In genomic region chr2:52034706-52035105, GRCh38 we compare ENCODE assay signal across 19 cellular contexts.
DNase-seq lines count a peak whose midpoint lies in the region; ATAC-seq and TF ChIP-seq lines count a peak whose summit lies in the region.
"Had no signal": no experiment of that assay in that cellular context is flagged by ENCODE, and none has a peak within 500 bp of the region (broad histone marks: within the 10 kb centered on the region; RNA-seq: fewer than 3 reads in every experiment).

No MANE protein-coding gene starts in this region.

- POLR2A ChIA-PET in PC-3 (lab: Charles Lee; ENCODE audit: unreplicated experiment), result no interaction called here

- CTCF ChIA-PET in PC-3 (lab: Charles Lee), result interaction anchor here (0.6 kb wide), 2 partner anchors 79 to 1149 kb away, joined by 3 to 5 read pairs; no protein-coding TSS in a partner anchor

- no peaks in the 10 kb centered on the region for H3K36me3 ChIP-seq in GM23338 (ENCODE audit: insufficient read depth)
- no peaks in the 10 kb centered on the region for H3K36me3 ChIP-seq in PC-3 (ENCODE audit: low read depth, low read length)
- no peaks in the 10 kb centered on the region for H3K36me3 ChIP-seq in mesenchymal stem cell (ENCODE audit: control insufficient read depth in 1 of 2, insufficient read depth in 2 of 2, low read depth in 1 of 2, low read length in 2 of 2)
- H3K36me3 ChIP-seq: neutrophil, suprapubic skin had no signal

- no peak overlapping the region for H4K8ac ChIP-seq in mesenchymal stem cell (ENCODE audit: low read length)

- H3K27ac ChIP-seq in GM23338 (ENCODE audit: low read depth) (0 out of 2 replicates have a peak overlapping the region, but pooled peaks have one; percentile 12), PC-3 (ENCODE audit: low read length) (no peak overlapping the region), mesenchymal stem cell (ENCODE audit: low read length, poor library complexity, severe bottlenecking) (no peak overlapping the region)
- H3K27ac ChIP-seq: neutrophil, suprapubic skin had no signal

- no peak overlapping the region for H2AK5ac ChIP-seq in mesenchymal stem cell (ENCODE audit: low read length, severe bottlenecking)

- H3K27ac Mint-ChIP-seq in GM23338, result peak overlapping the region; percentile 59
- H3K27ac Mint-ChIP-seq: dendritic cell treated with granulocyte-macrophage colony-stimulating factor and Interleukin-4, amounts not matched to agents 40 ng/mL and 50 ng/mL, for 4 days had no signal

- H2AFZ ChIP-seq in GM23338 (no peak overlapping the region), PC-3 (ENCODE audit: low read length) (no peak overlapping the region), mesenchymal stem cell (ENCODE audit: low read depth, low read length) (no peak overlapping the region)

- no peaks in the 10 kb centered on the region for H3K36me3 Mint-ChIP-seq in GM23338 (ENCODE audit: low read depth)

- H3F3A ChIP-seq in GM23338 (replicated peaks; ENCODE audit: low read depth) (no peaks in the 10 kb centered on the region), PC-3 (ENCODE audit: low read length, unreplicated experiment) (no peaks in the 10 kb centered on the region)

- H3K4me1 ChIP-seq in GM23338 (ENCODE audit: insufficient read depth), result peaks cover 22% of the 10 kb centered on the region
- peaks cover 10% of the 10 kb centered on the region for H3K4me1 ChIP-seq in PC-3 (ENCODE audit: insufficient read depth, low read length)
- no peaks in the 10 kb centered on the region for H3K4me1 ChIP-seq in mesenchymal stem cell (ENCODE audit: control insufficient read depth, insufficient read depth, low read depth, low read length)
- H3K4me1 ChIP-seq: suprapubic skin had no signal

- H3K9me3 ChIP-seq in PC-3 (ENCODE audit: low read length) (no peaks in the 10 kb centered on the region), mesenchymal stem cell (ENCODE audit: control insufficient read depth, low read length) (no peaks in the 10 kb centered on the region)
- H3K9me3 ChIP-seq: Caco-2, mucosa of descending colon, neutrophil, suprapubic skin had no signal

- H3K18ac ChIP-seq in mesenchymal stem cell (ENCODE audit: low read depth in 1 of 2, low read length in 2 of 2), result no peak overlapping the region

- intact Hi-C loops in PC-3 (cut with micrococcal nuclease), result no loop called here

- ATAC-seq in GM23338, result peak; percentile 60; the same call in 2 of the 3 replicates
- no peak for ATAC-seq in PC-3
- ATAC-seq: left lobe of liver, mucosa of descending colon had no signal

- no peaks in the 10 kb centered on the region for H3K27me3 ChIP-seq in GM23338 (ENCODE audit: insufficient read depth)
- H3K27me3 ChIP-seq in PC-3 (ENCODE audit: low read length), result no peaks in the 10 kb centered on the region
- H3K27me3 ChIP-seq in mesenchymal stem cell (ENCODE audit: control insufficient read depth in 1 of 2, insufficient read depth in 1 of 2, low read length in 2 of 2), result no peaks in the 10 kb centered on the region
- H3K27me3 ChIP-seq: neutrophil, suprapubic skin had no signal

- WGBS in mesenchymal stem cell, result 100% methylated on average over 1 of the region's 2 CpGs

- H3K4ac ChIP-seq in mesenchymal stem cell (ENCODE audit: low read depth in 1 of 2, low read length in 2 of 2), result no peak overlapping the region

- BruUV-seq in PC-3 (replicated peaks; lab: Mats Ljungman, UMichigan), result no TSS peak

- H3K14ac ChIP-seq in mesenchymal stem cell (ENCODE audit: low read length in 2 of 2), result no peak overlapping the region

- H3K79me1 ChIP-seq in mesenchymal stem cell (replicated peaks; ENCODE audit: low read length, poor library complexity, severe bottlenecking), result no peaks in the 10 kb centered on the region

- H3K4me3 ChIP-seq in GM23338 (no peak overlapping the region), PC-3 (ENCODE audit: low read length) (no peak overlapping the region), fibroblast of the aortic adventitia (ENCODE audit: low read depth, low read length) (no peak overlapping the region), mesenchymal stem cell (ENCODE audit: insufficient read depth in 1 of 2, low read depth in 1 of 2, low read length in 2 of 2) (no peak overlapping the region)
- H3K4me3 ChIP-seq: mucosa of descending colon, suprapubic skin had no signal

- H3K27me3 Mint-ChIP-seq in GM23338 (ENCODE audit: insufficient read depth, low read depth, poor library complexity), result no peaks in the 10 kb centered on the region
- H3K27me3 Mint-ChIP-seq: dendritic cell treated with granulocyte-macrophage colony-stimulating factor and Interleukin-4, amounts not matched to agents 40 ng/mL and 50 ng/mL, for 4 days had no signal

- H3K9me2 ChIP-seq in GM23338 (ENCODE audit: insufficient read depth) (peaks cover 7% of the 10 kb centered on the region; the same call in 1 of the 2 replicates), PC-3 (replicated peaks; ENCODE audit: low read length) (no peaks in the 10 kb centered on the region)

- H2BK120ac ChIP-seq in mesenchymal stem cell (ENCODE audit: low read depth, low read length), result no peak overlapping the region

- DNase-seq in GM23338 (ENCODE audit: low spot score) (peak; percentile 27), HuH-7 (ENCODE audit: low spot score) (peak; percentile 8), PC-3 (peak; percentile 24), fibroblast of the aortic adventitia (ENCODE audit: low read depth) (peak; percentile 23), NCI-H446 treated with DMSO at 0.1 percent for 48 hours (lab: John Stamatoyannopoulos, UW) (no peak), mesenchymal stem cell (no peak), UCSD-AML1 (lab: John Stamatoyannopoulos, UW; ENCODE audit: unreplicated experiment) (no peak)
- DNase-seq: activated CD4-positive, alpha-beta T cell treated with anti-CD3 and anti-CD28 coated beads, Interleukin-2, amount 50 U/mL, for 48 hours; activated naive CD4-positive, alpha-beta T cell; activated T-cell treated with anti-CD3 and anti-CD28 coated beads for 4 hours; mucosa of descending colon; NCI-H1436; retina; RPMI8226 had no signal

- H4K91ac ChIP-seq in mesenchymal stem cell (ENCODE audit: low read length), result no peak overlapping the region

- H2BK12ac ChIP-seq in mesenchymal stem cell (ENCODE audit: low read length in 2 of 2), result no peak overlapping the region

- no peak overlapping the region for H3K23ac ChIP-seq in mesenchymal stem cell (ENCODE audit: low read length in 2 of 2)

- H3K4me2 ChIP-seq in GM23338 (no peak overlapping the region), PC-3 (ENCODE audit: low read length) (no peak overlapping the region), mesenchymal stem cell (ENCODE audit: low read length, poor library complexity, severe bottlenecking) (no peak overlapping the region)

- no peaks in the 10 kb centered on the region for H3K9me3 Mint-ChIP-seq in GM23338
- H3K9me3 Mint-ChIP-seq: dendritic cell treated with granulocyte-macrophage colony-stimulating factor and Interleukin-4, amounts not matched to agents 40 ng/mL and 50 ng/mL, for 4 days had no signal

- H3K79me2 ChIP-seq in GM23338 (replicated peaks; ENCODE audit: insufficient read depth) (no peaks in the 10 kb centered on the region), PC-3 (ENCODE audit: low read length) (no peaks in the 10 kb centered on the region)

- peak in 1 of 2 experiments; percentile 21; a peak in 1 of 4 replicates for TF ChIP-seq CTCF in GM23338 (conservative IDR thresholded peaks at IDR 0.05; ENCODE audit: low read depth in 2 of 2)
- peak; percentile 43; the same call in 1 of the 2 replicates for TF ChIP-seq CTCF in PC-3 (conservative IDR thresholded peaks at IDR 0.05; ENCODE audit: low read depth, low read length)
- peak; percentile 22 for TF ChIP-seq CTCF in fibroblast of the aortic adventitia (IDR thresholded peaks at IDR 0.05; ENCODE audit: insufficient read depth, low read length)

- no peaks in the 10 kb centered on the region for H4K20me1 ChIP-seq in GM23338 (replicated peaks; ENCODE audit: insufficient read depth)
- no peaks in the 10 kb centered on the region for H4K20me1 ChIP-seq in PC-3 (ENCODE audit: low read length)

- H2BK15ac ChIP-seq in mesenchymal stem cell (ENCODE audit: low read depth, poor library complexity, severe bottlenecking), result no peak overlapping the region

- H3K4me1 Mint-ChIP-seq in GM23338, result peaks cover 33% of the 10 kb centered on the region

- H3K4me3 Mint-ChIP-seq in GM23338, result no peak overlapping the region
- H3K4me3 Mint-ChIP-seq: dendritic cell treated with granulocyte-macrophage colony-stimulating factor and Interleukin-4, amounts not matched to agents 40 ng/mL and 50 ng/mL, for 4 days had no signal

- H2BK5ac ChIP-seq in mesenchymal stem cell (ENCODE audit: low read depth, low read length, poor library complexity, severe bottlenecking), result no peak overlapping the region

- no peak overlapping the region for H3K9ac ChIP-seq in PC-3 (ENCODE audit: low read length)
- no peak overlapping the region for H3K9ac ChIP-seq in mesenchymal stem cell (ENCODE audit: low read length)

Comparison
In these comparisons a context has a peak if more than half of its experiments do, and no peak if none do; other contexts are left out.
1. DNase-seq: peak in GM23338 (single experiment), HuH-7 (single experiment), PC-3 (single experiment) and fibroblast of the aortic adventitia (single experiment); none in NCI-H446 treated with DMSO at 0.1 percent for 48 hours (single experiment), mesenchymal stem cell (single experiment) and UCSD-AML1 (single experiment).